Comparison of ENCODE assay signal across 23 cellular contexts in the genomic region with DNA sequence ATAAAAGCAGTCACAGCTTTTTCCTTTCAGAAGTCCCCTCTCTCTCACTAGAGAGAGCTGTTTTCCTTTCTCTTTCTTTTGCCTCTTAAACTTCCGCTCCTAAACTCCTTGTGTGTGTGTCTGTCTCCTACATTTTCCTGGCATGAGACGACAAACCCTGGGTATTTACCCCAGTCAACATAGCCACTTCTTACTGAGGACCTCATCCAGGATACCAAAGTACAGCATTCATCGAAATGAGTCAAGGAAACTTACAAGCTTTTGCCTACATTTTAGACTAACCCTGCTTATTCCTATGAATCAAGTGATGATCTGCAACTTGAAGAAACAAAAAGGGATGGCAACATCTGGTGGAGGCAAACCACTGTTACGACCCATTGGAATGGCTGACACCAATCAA. TPM values are rescaled to one million over a fixed set of nuclear protein-coding genes. Genes with fewer than 3 reads are reported as not detected.
"Had no signal": no experiment of that assay in that cellular context is flagged by ENCODE, and none has a peak within 500 bp of the region (broad histone marks: within the 10 kb centered on the region; RNA-seq: fewer than 3 reads in every experiment).

No MANE protein-coding gene starts in this region.

- H3K9me3 Mint-ChIP-seq: activated B cell treated with CpG ODN at 0.5 μM for 24 hours; central memory CD8-positive, alpha-beta T cell had no signal

- H3K27me3 ChIP-seq: ascending aorta, colonic mucosa, left lung, neural progenitor cell, pancreas, stomach, vagina had no signal

- H3K4me1 Mint-ChIP-seq: neural progenitor cell had no signal

- H3K4me1 ChIP-seq: ascending aorta, colonic mucosa, foreskin keratinocyte, left lung, neural progenitor cell, pancreas, stomach, vagina had no signal

- H3K36me3 ChIP-seq: ascending aorta, colonic mucosa, left lung, neural progenitor cell, pancreas, stomach, vagina had no signal

- H3K4me3 Mint-ChIP-seq: activated B cell treated with CpG ODN at 0.5 μM for 24 hours; activated CD4-positive, alpha-beta memory T cell treated with anti-CD3 and anti-CD28 coated beads for 36 hours; central memory CD8-positive, alpha-beta T cell; endodermal cell; neural progenitor cell had no signal

- H3K9ac ChIP-seq: neural progenitor cell had no signal

- H3K27ac ChIP-seq: ascending aorta, colonic mucosa, epithelial cell of prostate, foreskin keratinocyte, left lung, neural progenitor cell, pancreas, stomach, vagina had no signal

- H3K27ac Mint-ChIP-seq: activated B cell treated with CpG ODN at 0.5 μM for 24 hours; activated CD4-positive, alpha-beta memory T cell treated with anti-CD3 and anti-CD28 coated beads for 36 hours; endodermal cell; neural progenitor cell had no signal

- DNase-seq: activated B cell treated with CpG ODN at 0.5 μM for 24 hours; activated CD4-positive, alpha-beta memory T cell treated with anti-CD3 and anti-CD28 coated beads for 36 hours; activated CD4-positive, alpha-beta T cell treated with anti-CD3 and anti-CD28 coated beads for 4 hours; activated naive CD4-positive, alpha-beta T cell; activated T-cell treated with anti-CD3 and anti-CD28 coated beads for 4 hours; colonic mucosa; endodermal cell; foreskin keratinocyte; left lung; mammary epithelial cell; midbrain; pancreas; stimulated activated CD4-positive, alpha-beta T cell treated with anti-CD3 and anti-CD28 coated beads, Interleukin-4, amount 100 ng/mL, for 1 hour; stomach; trophoblast cell had no signal

- H3K27me3 Mint-ChIP-seq: activated B cell treated with CpG ODN at 0.5 μM for 24 hours; activated CD4-positive, alpha-beta memory T cell treated with anti-CD3 and anti-CD28 coated beads for 36 hours; central memory CD8-positive, alpha-beta T cell had no signal

- ATAC-seq: foreskin keratinocyte, left lung, pancreas, sciatic nerve had no signal

- FAIRE-seq: pancreas had no signal

- H3K4me3 ChIP-seq: ascending aorta, colonic mucosa, left lung, neural progenitor cell, pancreas, smooth muscle cell, stomach, vagina had no signal

- H3K9me3 ChIP-seq: ascending aorta, colonic mucosa, left lung, pancreas, vagina had no signal

- H3K36me3 Mint-ChIP-seq: activated CD4-positive, alpha-beta memory T cell treated with anti-CD3 and anti-CD28 coated beads for 36 hours; neural progenitor cell had no signal

- H3K4me2 ChIP-seq: neural progenitor cell, smooth muscle cell had no signal

RNA-seq across cellular contexts. Expression of gene PATL2, which starts 16.7 kb away (rescaled TPM):
- total RNA-seq: ascending aorta, mammary epithelial cell, smooth muscle cell, temporal lobe, vagina had no signal
- polyA plus RNA-seq: smooth muscle cell had no signal
